In genomic region chr5:81751009-81751835, GRCh38 we compare ENCODE assay signal across 8 cellular contexts. TPM values are rescaled to one million over a fixed set of nuclear protein-coding genes. Genes with fewer than 3 reads are reported as not detected.
DNase-seq lines count a peak whose midpoint lies in the region; ATAC-seq lines count a peak whose summit lies in the region.

SSBP2 (minus strand) TSS chr5:81751097; CDS start chr5:81751042, 55 bp downstream.

- peak within 1 kb of the TSS; percentile 50 for H2AK5ac ChIP-seq in mesenchymal stem cell (ENCODE audit: low read length, severe bottlenecking)

- H2BK120ac ChIP-seq in mesenchymal stem cell (ENCODE audit: low read depth, low read length), result peak within 1 kb of the TSS; percentile 100

- H3K79me1 ChIP-seq in mesenchymal stem cell (replicated peaks; ENCODE audit: low read length, poor library complexity, severe bottlenecking), result peaks cover 3% of the 10 kb centered on the region

- peak within 1 kb of the TSS; percentile 74 to 90 for H3K14ac ChIP-seq in mesenchymal stem cell (ENCODE audit: low read length in 2 of 2)

- peaks cover 13% of the 10 kb centered on the region for H3K36me3 Mint-ChIP-seq in effector memory CD8-positive, alpha-beta T cell (ENCODE audit: insufficient read depth)

- no peaks in the 10 kb centered on the region for H3K9me3 ChIP-seq in mesenchymal stem cell (ENCODE audit: control insufficient read depth, low read length)

- H2BK12ac ChIP-seq in mesenchymal stem cell (ENCODE audit: low read length in 2 of 2), result peak within 1 kb of the TSS; percentile 50 to 83

- no peaks in the 10 kb centered on the region for H3K9me3 Mint-ChIP-seq in effector memory CD8-positive, alpha-beta T cell

- peak within 1 kb of the TSS; percentile 100 for H4K91ac ChIP-seq in mesenchymal stem cell (ENCODE audit: low read length)

- H3K4ac ChIP-seq in mesenchymal stem cell (ENCODE audit: low read depth in 1 of 2, low read length in 2 of 2), result peak within 1 kb of the TSS; percentile 97 to 100

- peak within 1 kb of the TSS; percentile 85 to 93 for H3K4me3 ChIP-seq in mesenchymal stem cell (ENCODE audit: insufficient read depth in 1 of 2, low read depth in 1 of 2, low read length in 2 of 2)

- H3K4me1 Mint-ChIP-seq in effector memory CD8-positive, alpha-beta T cell (ENCODE audit: low read depth in 2 of 2), result peaks cover 3 to 16% of the 10 kb centered on the region in 2 donors

- H3K27ac Mint-ChIP-seq in effector memory CD8-positive, alpha-beta T cell, result peak within 1 kb of the TSS; percentile 90 to 93

- H3K27ac ChIP-seq in mesenchymal stem cell (ENCODE audit: low read length, poor library complexity, severe bottlenecking), result peak within 1 kb of the TSS; percentile 92

- peaks cover 0 to 7% of the 10 kb centered on the region in 2 donors for H3K27me3 Mint-ChIP-seq in effector memory CD8-positive, alpha-beta T cell

- ATAC-seq in GM21360 (IDR thresholded peaks at IDR 0.05; ENCODE audit: unreplicated experiment), result peak; percentile 61
- ATAC-seq in effector memory CD8-positive, alpha-beta T cell (replicated peaks), result peak; percentile 86

- peak within 1 kb of the TSS; percentile 93 for H2BK5ac ChIP-seq in mesenchymal stem cell (ENCODE audit: low read depth, low read length, poor library complexity, severe bottlenecking)

- under 1% methylated on average over 63 of the region's 73 CpGs for WGBS in mesenchymal stem cell

- peak within 1 kb of the TSS in 1 of 2 experiments; percentile 83 for H3K23ac ChIP-seq in mesenchymal stem cell (ENCODE audit: low read length in 2 of 2)

- peak within 1 kb of the TSS; percentile 100 for H4K8ac ChIP-seq in mesenchymal stem cell (ENCODE audit: low read length)

- H3K27me3 ChIP-seq in mesenchymal stem cell (ENCODE audit: control insufficient read depth in 1 of 2, insufficient read depth in 1 of 2, low read length in 2 of 2), result no peaks in the 10 kb centered on the region

- peak within 1 kb of the TSS; percentile 89 to 91 for H3K4me3 Mint-ChIP-seq in effector memory CD8-positive, alpha-beta T cell

- H2BK15ac ChIP-seq in mesenchymal stem cell (ENCODE audit: low read depth, poor library complexity, severe bottlenecking), result peak within 1 kb of the TSS; percentile 99

- peak within 1 kb of the TSS; percentile 83 for H2AFZ ChIP-seq in mesenchymal stem cell (ENCODE audit: low read depth, low read length)

- DNase-seq in COR-L47 (lab: John Stamatoyannopoulos, UW) (peak; percentile 97), HT-29 (ENCODE audit: low spot score) (peak; percentile 96), NOMO-1 treated with DMSO at 0.1 percent for 48 hours (lab: John Stamatoyannopoulos, UW; ENCODE audit: unreplicated experiment) (peak; percentile 96), mesenchymal stem cell (peak; percentile 99)
- peak; percentile 88 to 93 (median 92) for DNase-seq in activated CD8-positive, alpha-beta memory T cell treated with anti-CD3 and anti-CD28 coated beads for 48 hours (ENCODE audit: low read depth in 2 of 3, low spot score in 2 of 3)
- peak; percentile 99 for DNase-seq in effector memory CD8-positive, alpha-beta T cell
- peak; percentile 95 for DNase-seq in stimulated activated CD8-positive, alpha-beta memory T cell treated with anti-CD3 and anti-CD28 coated beads, Interleukin-12 subunit alpha, Interleukin-12 subunit beta, amount 100 ng/mL, for 24 hours (ENCODE audit: extremely low read depth)

- peak within 1 kb of the TSS; percentile 98 for H3K18ac ChIP-seq in mesenchymal stem cell (ENCODE audit: low read depth in 1 of 2, low read length in 2 of 2)

- peak within 1 kb of the TSS; percentile 93 for H3K4me2 ChIP-seq in mesenchymal stem cell (ENCODE audit: low read length, poor library complexity, severe bottlenecking)

- H3K36me3 ChIP-seq in mesenchymal stem cell (ENCODE audit: control insufficient read depth in 1 of 2, insufficient read depth in 2 of 2, low read depth in 1 of 2, low read length in 2 of 2), result no peaks in the 10 kb centered on the region

- peak within 1 kb of the TSS; percentile 93 for H3K9ac ChIP-seq in mesenchymal stem cell (ENCODE audit: low read length)

- peaks cover 4% of the 10 kb centered on the region for H3K4me1 ChIP-seq in mesenchymal stem cell (ENCODE audit: control insufficient read depth, insufficient read depth, low read depth, low read length)

RNA-seq across cellular contexts. Expression of gene SSBP2, which starts in this region (rescaled TPM):
- 3.4 and 4.7 TPM in 2 replicates for total RNA-seq in HT-29 (2014; rRNA removed; shearing (Covaris generic))
- polyA plus RNA-seq in mesenchymal stem cell (2013, experiment 1 of 2), result 18.3 TPM
- polyA plus RNA-seq in mesenchymal stem cell (2013, experiment 2 of 2), result 17.5 TPM

Comparison
In these comparisons a context has a peak if more than half of its experiments do, and no peak if none do; other contexts are left out.
1. Peak in every context shown above with its lines: DNase-seq, ATAC-seq, H3K4me3 ChIP-seq and H3K27ac ChIP-seq.